8 cellular contexts compared by ENCODE assay signal in genomic region chr2:88857951-88858406, GRCh38.
DNase-seq lines count a peak whose midpoint lies in the region; ATAC-seq and TF ChIP-seq lines count a peak whose summit lies in the region.

No MANE protein-coding gene starts in this region.

- H3K4me3 ChIP-seq in astrocyte of the spinal cord (ENCODE audit: low read depth, low read length), result no peak overlapping the region

- ATAC-seq in GM19372 (IDR thresholded peaks at IDR 0.05; ENCODE audit: low read depth, unreplicated experiment) (peak; percentile 26), HG03432 (IDR thresholded peaks at IDR 0.05; ENCODE audit: unreplicated experiment) (peak; percentile 52), HG03280 (IDR thresholded peaks at IDR 0.05; ENCODE audit: unreplicated experiment) (no peak)

- in situ Hi-C loops in astrocyte of the spinal cord (cut with HindIII; ENCODE audit: low sequenced_read_pairs), result no loop called here

- TF ChIP-seq CTCF in astrocyte of the spinal cord (IDR thresholded peaks at IDR 0.05; ENCODE audit: low read depth, low read length), result no peak

- peak; percentile 43 for DNase-seq in astrocyte of the spinal cord (ENCODE audit: low read depth, low spot score)
- DNase-seq in pons (ENCODE audit: low spot score), result peak; percentile 7
- no peak for DNase-seq in NCI-H2227 (lab: John Stamatoyannopoulos, UW; ENCODE audit: unreplicated experiment)
- no peak for DNase-seq in NCI-H2227 treated with DMSO at 0.1 percent for 48 hours (lab: John Stamatoyannopoulos, UW)
- no peak for DNase-seq in NCI-H345 (lab: John Stamatoyannopoulos, UW)

Comparison
In these comparisons a context has a peak if more than half of its experiments do, and no peak if none do; other contexts are left out.
1. DNase-seq: peak in astrocyte of the spinal cord (single experiment) and pons (single experiment); none in NCI-H2227 (single experiment), NCI-H2227 treated with DMSO at 0.1 percent for 48 hours (single experiment) and NCI-H345 (single experiment).